1 cellular context compared by ENCODE assay signal in the genomic region with DNA sequence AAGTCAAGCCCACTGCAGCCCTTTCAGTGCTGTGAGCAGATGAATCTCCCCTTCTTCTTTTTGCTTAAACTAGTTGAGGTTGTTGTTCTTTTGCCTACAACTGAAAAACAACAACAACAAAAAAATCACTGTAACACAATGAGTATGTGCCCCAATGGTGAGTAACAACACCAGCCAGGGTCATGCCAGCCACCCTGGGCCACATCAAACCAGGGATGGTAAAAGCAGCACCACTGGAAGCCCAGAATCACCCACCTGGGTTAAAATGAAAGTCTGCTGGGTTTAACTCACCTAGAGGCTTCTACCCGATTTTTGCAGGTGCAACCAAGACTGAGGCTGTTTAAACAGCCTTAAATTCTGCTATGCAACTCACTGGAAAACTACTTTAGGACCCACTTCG.
TF ChIP-seq lines count a peak whose summit lies in the region.

No MANE protein-coding gene starts in this region.

TF ChIP-seq in HepG2, 621 proteins besides CTCF, POLR2A, EP300 and RAD21:
- TF ChIP-seq, protein P1, sequence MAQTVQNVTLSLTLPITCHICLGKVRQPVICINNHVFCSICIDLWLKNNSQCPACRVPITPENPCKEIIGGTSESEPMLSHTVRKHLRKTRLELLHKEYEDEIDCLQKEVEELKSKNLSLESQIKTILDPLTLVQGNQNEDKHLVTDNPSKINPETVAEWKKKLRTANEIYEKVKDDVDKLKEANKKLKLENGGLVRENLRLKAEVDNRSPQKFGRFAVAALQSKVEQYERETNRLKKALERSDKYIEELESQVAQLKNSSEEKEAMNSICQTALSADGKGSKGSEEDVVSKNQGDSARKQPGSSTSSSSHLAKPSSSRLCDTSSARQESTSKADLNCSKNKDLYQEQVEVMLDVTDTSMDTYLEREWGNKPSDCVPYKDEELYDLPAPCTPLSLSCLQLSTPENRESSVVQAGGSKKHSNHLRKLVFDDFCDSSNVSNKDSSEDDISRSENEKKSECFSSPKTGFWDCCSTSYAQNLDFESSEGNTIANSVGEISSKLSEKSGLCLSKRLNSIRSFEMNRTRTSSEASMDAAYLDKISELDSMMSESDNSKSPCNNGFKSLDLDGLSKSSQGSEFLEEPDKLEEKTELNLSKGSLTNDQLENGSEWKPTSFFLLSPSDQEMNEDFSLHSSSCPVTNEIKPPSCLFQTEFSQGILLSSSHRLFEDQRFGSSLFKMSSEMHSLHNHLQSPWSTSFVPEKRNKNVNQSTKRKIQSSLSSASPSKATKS (CRISPR knock-in tag; IDR thresholded peaks at IDR 0.05), result no peak
- TF ChIP-seq NFKB2 (CRISPR knock-in tag; IDR thresholded peaks at IDR 0.05; ENCODE audit: borderline replicate concordance) (no peak), ZNF263 (CRISPR knock-in tag; IDR thresholded peaks at IDR 0.05) (no peak), ZNF672 (CRISPR knock-in tag; IDR thresholded peaks at IDR 0.05) (no peak), U2AF2 (IDR thresholded peaks at IDR 0.05; ENCODE audit: low read depth, low read length) (no peak), RBM22 (optimal IDR thresholded peaks at IDR 0.05; ENCODE audit: low read length) (peak; percentile 39), ZNF776 (CRISPR knock-in tag; IDR thresholded peaks at IDR 0.05) (no peak), GPN1 (CRISPR knock-in tag; IDR thresholded peaks at IDR 0.05; ENCODE audit: borderline replicate concordance) (no peak)
